ENCODE assay signal across 21 cellular contexts in genomic region chr21:45893166-45894106, GRCh38.
DNase-seq lines count a peak whose midpoint lies in the region; ATAC-seq and TF ChIP-seq lines count a peak whose summit lies in the region.
"Had no signal": no experiment of that assay in that cellular context is flagged by ENCODE, and none has a peak within 500 bp of the region (broad histone marks: within the 10 kb centered on the region; RNA-seq: fewer than 3 reads in every experiment).

No MANE protein-coding gene starts in this region.

- DNase-seq in IMR-90, result no peak
- no peak for DNase-seq in left ventricle myocardium inferior
- no peak for DNase-seq in sigmoid colon
- no peak for DNase-seq in DMS153 treated with DMSO at 0.1 percent for 48 hours (lab: John Stamatoyannopoulos, UW; ENCODE audit: unreplicated experiment)
- no peak for DNase-seq in HuH-7 (ENCODE audit: low spot score)
- no peak for DNase-seq in osteoblast (ENCODE audit: insufficient read length, low spot score, missing footprints)
- DNase-seq in HEK293T (ENCODE audit: extremely low spot score), result no peak
- DNase-seq: activated CD8-positive, alpha-beta T cell treated with anti-CD3 and anti-CD28 coated beads, Interleukin-2, amount 10 ng/mL, durations not matched to agents 7 days and 5 days; activated T-cell treated with anti-CD3 and anti-CD28 coated beads, Interleukin-2, amount 50 U/mL, for 4 hours; foreskin keratinocyte; Kasumi-1; NCI-H1105; NCI-H2171; NCI-H526 treated with DMSO at 0.1 percent for 48 hours; OCI-M1; stimulated activated CD4-positive, alpha-beta T cell treated with anti-CD3 and anti-CD28 coated beads, Interleukin-1b, Interleukin-23, amount 100 ng/mL, for 48 hours; stimulated activated naive CD4-positive, alpha-beta T cell treated with Interleukin-2 at 50 U/mL for 16 hours; T-helper 9 cell had no signal

- no peak overlapping the region for H2BK120ac ChIP-seq in IMR-90 (ENCODE audit: low read depth, low read length)

- H3K23ac ChIP-seq in IMR-90 (ENCODE audit: low read depth, low read length), result no peak overlapping the region

- H3K36me3 ChIP-seq in IMR-90 (ENCODE audit: control insufficient read depth, insufficient read depth, low read length) (no peaks in the 10 kb centered on the region), left ventricle myocardium inferior (no peaks in the 10 kb centered on the region), sigmoid colon (peaks cover 0 to 3% (median 0%) of the 10 kb centered on the region in 4 donors), osteoblast (ENCODE audit: insufficient read depth, low read length) (no peaks in the 10 kb centered on the region)

- no peak overlapping the region for H4K5ac ChIP-seq in IMR-90 (ENCODE audit: low read depth, low read length)

- H4K8ac ChIP-seq in IMR-90 (ENCODE audit: low read depth in 2 of 2, low read length in 2 of 2), result no peak overlapping the region

- in situ Hi-C loops in IMR-90 (cut with MboI; ENCODE audit: low sequenced_read_pairs), result no loop called here

- H3K4me1 ChIP-seq in IMR-90 (ENCODE audit: control insufficient read depth, insufficient read depth, low read length) (peaks cover 9% of the 10 kb centered on the region; the same call in 1 of the 2 replicates), left ventricle myocardium inferior (peaks cover 23% of the 10 kb centered on the region), sigmoid colon (peaks cover 0 to 26% (median 18%) of the 10 kb centered on the region in 4 donors), osteoblast (ENCODE audit: insufficient read depth, low read length) (peaks cover 10% of the 10 kb centered on the region)
- H3K4me1 ChIP-seq: foreskin keratinocyte had no signal

- TF ChIP-seq EP300 in sigmoid colon (IDR thresholded peaks at IDR 0.05), result no peak

- dilution Hi-C loops in IMR-90 (cut with HindIII; ENCODE audit: low sequenced_read_pairs, unreplicated experiment), result no loop called here

- H3K4me3 ChIP-seq in IMR-90 (ENCODE audit: insufficient read depth, low read depth, low read length), result no peak overlapping the region
- no peak overlapping the region for H3K4me3 ChIP-seq in left ventricle myocardium inferior
- no peak overlapping the region for H3K4me3 ChIP-seq in sigmoid colon
- no peak overlapping the region for H3K4me3 ChIP-seq in osteoblast (ENCODE audit: insufficient read depth, low read length)
- H3K4me3 ChIP-seq: SK-N-MC, tibial nerve had no signal

- H2BK20ac ChIP-seq in IMR-90 (ENCODE audit: low read depth, low read length), result no peak overlapping the region

- no TSS peak for BruUV-seq in IMR-90 (replicated peaks; lab: Mats Ljungman, UMichigan)

- peaks cover 2% of the 10 kb centered on the region; the same call in 1 of the 2 replicates for H3K9me3 ChIP-seq in IMR-90 (ENCODE audit: control insufficient read depth, insufficient read depth, low read length)
- no peaks in the 10 kb centered on the region for H3K9me3 ChIP-seq in left ventricle myocardium inferior (replicated peaks)
- no peaks in the 10 kb centered on the region for H3K9me3 ChIP-seq in sigmoid colon
- H3K9me3 ChIP-seq in osteoblast (ENCODE audit: low read depth, low read length), result no peaks in the 10 kb centered on the region
- H3K9me3 ChIP-seq: tibial nerve had no signal

- H2BK15ac ChIP-seq in IMR-90 (ENCODE audit: low read depth, low read length), result no peak overlapping the region

- H3K18ac ChIP-seq in IMR-90 (ENCODE audit: low read depth, low read length), result no peak overlapping the region

- H3K27ac ChIP-seq in IMR-90 (ENCODE audit: insufficient read depth, low read length) (no peak overlapping the region), left ventricle myocardium inferior (replicated peaks) (peak overlapping the region; percentile 27), sigmoid colon (peak overlapping the region in 3 of 4 donors; percentile 28 to 56 (median 56)), osteoblast (ENCODE audit: low read depth, low read length) (no peak overlapping the region)
- H3K27ac ChIP-seq: foreskin keratinocyte, SK-N-MC, tibial nerve had no signal

- no peak overlapping the region for H3K56ac ChIP-seq in IMR-90 (ENCODE audit: extremely low read depth, insufficient read depth, low read length)

- no peak overlapping the region for H4K91ac ChIP-seq in IMR-90 (ENCODE audit: insufficient read depth, low read depth, low read length)

- intact Hi-C loops in IMR-90 (cut with micrococcal nuclease) (no loop called here), left ventricle myocardium inferior (cut with micrococcal nuclease) (no loop called here), sigmoid colon (cut with DNase I) (no loop called here)

- no peaks in the 10 kb centered on the region for H3K79me2 ChIP-seq in osteoblast (ENCODE audit: insufficient read depth, low read length)

- H2BK5ac ChIP-seq in IMR-90 (ENCODE audit: low read depth, low read length, poor library complexity, severe bottlenecking), result no peak overlapping the region

- no peak overlapping the region for H3K4ac ChIP-seq in IMR-90 (ENCODE audit: low read depth, low read length)

- H3K4me2 ChIP-seq in IMR-90 (ENCODE audit: low read depth, low read length) (no peak overlapping the region), osteoblast (ENCODE audit: insufficient read depth, low read length) (no peak overlapping the region)

- TF ChIP-seq CTCF in IMR-90 (conservative IDR thresholded peaks at IDR 0.05; ENCODE audit: low read depth, low read length) (no peak), left ventricle myocardium inferior (IDR thresholded peaks at IDR 0.05; ENCODE audit: borderline replicate concordance) (no peak), sigmoid colon (IDR thresholded peaks at IDR 0.05) (no peak), osteoblast (IDR thresholded peaks at IDR 0.05; ENCODE audit: extremely low read depth, low read depth, low read length) (no peak)

- peaks cover 4% of the 10 kb centered on the region; the same call in 1 of the 2 replicates for H3K9me1 ChIP-seq in IMR-90 (ENCODE audit: insufficient read depth, low read length)

- H3K27me3 ChIP-seq in IMR-90 (ENCODE audit: control insufficient read depth, insufficient read depth, low read length), result peaks cover 21% of the 10 kb centered on the region; the same call in 1 of the 2 replicates
- H3K27me3 ChIP-seq in left ventricle myocardium inferior (ENCODE audit: low read depth), result peaks cover 14% of the 10 kb centered on the region
- peaks cover 0 to 22% (median 0%) of the 10 kb centered on the region in 3 donors for H3K27me3 ChIP-seq in sigmoid colon
- peaks cover 26% of the 10 kb centered on the region for H3K27me3 ChIP-seq in osteoblast (ENCODE audit: insufficient read depth, low read length)
- H3K27me3 ChIP-seq: tibial nerve had no signal

- H2AFZ ChIP-seq in IMR-90 (replicated peaks; ENCODE audit: low read length, poor library complexity) (no peak overlapping the region), osteoblast (ENCODE audit: low read length) (no peak overlapping the region)

- H3K9ac ChIP-seq in IMR-90 (ENCODE audit: low read depth, low read length), result no peak overlapping the region

- POLR2A ChIA-PET in IMR-90 (lab: Charles Lee; ENCODE audit: unreplicated experiment) (no interaction called here), HEK293T (lab: Yijun Ruan, JAX) (no interaction called here)

- TF ChIP-seq RAD21 in IMR-90 (IDR thresholded peaks at IDR 0.05; ENCODE audit: low read length), result no peak

- H4K20me1 ChIP-seq in IMR-90 (ENCODE audit: insufficient read depth, low read length) (peaks cover 3% of the 10 kb centered on the region; the same call in 1 of the 2 replicates), osteoblast (ENCODE audit: insufficient read depth, low read length) (peaks cover 6% of the 10 kb centered on the region)

- no peak overlapping the region for H3K14ac ChIP-seq in IMR-90 (replicated peaks; ENCODE audit: low read depth, low read length)

- WGBS in IMR-90 (ENCODE audit: extremely low coverage in 2 of 2, insufficient read length in 1 of 2), 2 experiments, result 77% methylated on average over 7 of the region's 15 CpGs; no CpG with 5 or more reads in 1 of the 2 experiments
- 72 to 80% methylated on average over 15 of the region's 15 CpGs for WGBS in sigmoid colon, 2 donors

- no peaks in the 10 kb centered on the region for H3K79me1 ChIP-seq in IMR-90 (ENCODE audit: low read depth in 1 of 2, low read length in 2 of 2)

- TF ChIP-seq POLR2A in IMR-90 (IDR thresholded peaks at IDR 0.05; ENCODE audit: low read depth, low read length) (no peak), sigmoid colon (IDR thresholded peaks at IDR 0.05) (no peak)

- no peak overlapping the region for H2AK5ac ChIP-seq in IMR-90 (ENCODE audit: low read depth, low read length)

- peak overlapping the region; percentile 67 for H2AK9ac ChIP-seq in IMR-90 (replicated peaks; ENCODE audit: low read depth, low read length, poor library complexity)

- CTCF ChIA-PET in IMR-90 (lab: Yijun Ruan, JAX), result no interaction called here
- CTCF ChIA-PET in HEK293T (lab: Yijun Ruan, JAX), result no interaction called here

- ATAC-seq in IMR-90 (ENCODE audit: low read depth), result no peak
- ATAC-seq in SK-N-SH treated with all-trans-retinoic acid at 6 μM for 48 hours, result peak; percentile 38; the same call in 2 of the 3 replicates
- ATAC-seq: activated T-cell treated with anti-CD3 and anti-CD28 coated beads, Interleukin-2, amount 50 U/mL, for 4 hours; foreskin keratinocyte had no signal

TF ChIP-seq in IMR-90, 13 proteins besides CTCF, POLR2A, EP300 and RAD21 (continues in another document):
- TF ChIP-seq SMC3 (IDR thresholded peaks at IDR 0.05; ENCODE audit: low read depth, low read length) (no peak), MXI1 (IDR thresholded peaks at IDR 0.05; ENCODE audit: borderline replicate concordance, low read depth, low read length) (no peak), MAFK (IDR thresholded peaks at IDR 0.05; ENCODE audit: low read depth, low read length) (no peak), BHLHE40 (IDR thresholded peaks at IDR 0.05; ENCODE audit: low read depth, low read length) (no peak), RFX5 (IDR thresholded peaks at IDR 0.05; ENCODE audit: low read depth, low read length) (no peak)

TF ChIP-seq in SK-N-SH treated with all-trans-retinoic acid at 6 μM for 48 hours, 23 proteins besides CTCF, POLR2A, EP300 and RAD21 (continues in another document):
- TF ChIP-seq ARNTL (CRISPR knock-in tag; IDR thresholded peaks at IDR 0.05; ENCODE audit: borderline replicate concordance, low read depth) (no peak), PPARA (CRISPR knock-in tag; IDR thresholded peaks at IDR 0.05; ENCODE audit: borderline replicate concordance) (no peak), BACH2 (CRISPR knock-in tag; IDR thresholded peaks at IDR 0.05; ENCODE audit: borderline replicate concordance) (no peak), TOX (CRISPR knock-in tag; IDR thresholded peaks at IDR 0.05; ENCODE audit: borderline replicate concordance) (no peak), GLIS3 (CRISPR knock-in tag; IDR thresholded peaks at IDR 0.05) (no peak)

TF ChIP-seq in HEK293T, 16 proteins besides CTCF, POLR2A, EP300 and RAD21 (continues in another document):
- TF ChIP-seq ARNT (IDR thresholded peaks at IDR 0.05) (no peak), BHLHE40 (IDR thresholded peaks at IDR 0.05; ENCODE audit: borderline replicate concordance) (no peak), FOXM1 (IDR thresholded peaks at IDR 0.05; ENCODE audit: borderline replicate concordance) (no peak), SUZ12 (IDR thresholded peaks at IDR 0.05) (no peak)

Comparison
In these comparisons a context has a peak if more than half of its experiments do, and no peak if none do; other contexts are left out.
1. H3K27ac ChIP-seq: peak in left ventricle myocardium inferior (single experiment) and sigmoid colon (3 of 4); none in IMR-90 (single experiment) and osteoblast (single experiment).